Comparison of ENCODE assay signal across 8 cellular contexts in genomic region chr9:96317335-96317980, GRCh38. TPM values are rescaled to one million over a fixed set of nuclear protein-coding genes. Genes with fewer than 3 reads are reported as not detected.
DNase-seq lines count a peak whose midpoint lies in the region; ATAC-seq lines count a peak whose summit lies in the region.

No MANE protein-coding gene starts in this region.

- H3K27ac ChIP-seq in mesendoderm (ENCODE audit: low read depth, low read length) = no peak overlapping the region

- peaks cover 6% of the 10 kb centered on the region for H3K36me3 Mint-ChIP-seq in effector memory CD8-positive, alpha-beta T cell (ENCODE audit: insufficient read depth)

- H3K4me1 Mint-ChIP-seq in effector memory CD8-positive, alpha-beta T cell (ENCODE audit: low read depth in 2 of 2) = peaks cover 2 to 4% of the 10 kb centered on the region in 2 donors

- H3K9ac ChIP-seq in mesendoderm (ENCODE audit: low read length) = no peak overlapping the region

- no peak overlapping the region for H2BK5ac ChIP-seq in mesendoderm (ENCODE audit: low read length)

- H3K36me3 ChIP-seq in mesendoderm (ENCODE audit: control insufficient read depth, insufficient read depth, low read length) = no peaks in the 10 kb centered on the region

- no peak overlapping the region for H3K4ac ChIP-seq in mesendoderm (ENCODE audit: low read depth, low read length)

- H2BK15ac ChIP-seq in mesendoderm (replicated peaks; ENCODE audit: low read depth) = no peak overlapping the region

- no peak overlapping the region for H4K8ac ChIP-seq in mesendoderm (ENCODE audit: low read depth, low read length)

- H3K23ac ChIP-seq in mesendoderm (ENCODE audit: low read length) = no peak overlapping the region

- no peak overlapping the region for H3K56ac ChIP-seq in mesendoderm (ENCODE audit: low read length)

- H3K27me3 ChIP-seq in mesendoderm (ENCODE audit: insufficient read depth, low read length, poor library complexity) = no peaks in the 10 kb centered on the region

- H3K27ac Mint-ChIP-seq in effector memory CD8-positive, alpha-beta T cell = peak overlapping the region in 1 of 2 donors; percentile 29

- H2AK5ac ChIP-seq in mesendoderm (ENCODE audit: low read length) = no peak overlapping the region

- peak; percentile 56 for ATAC-seq in effector memory CD8-positive, alpha-beta T cell (replicated peaks)

- peaks cover 0 to 8% of the 10 kb centered on the region in 2 donors for H3K27me3 Mint-ChIP-seq in effector memory CD8-positive, alpha-beta T cell

- peaks cover 0 to 6% of the 10 kb centered on the region in 2 donors for H3K9me3 Mint-ChIP-seq in effector memory CD8-positive, alpha-beta T cell

- H4K5ac ChIP-seq in mesendoderm (ENCODE audit: low read length) = no peak overlapping the region

- no peak overlapping the region for H3K18ac ChIP-seq in mesendoderm (ENCODE audit: low read length)

- peak; percentile 60 for DNase-seq in SIG-M5 treated with dmso at 0.1 percent for 504 hours (lab: John Stamatoyannopoulos, UW; ENCODE audit: unreplicated experiment)
- no peak for DNase-seq in SIG-M5 (lab: John Stamatoyannopoulos, UW)
- DNase-seq in NCI-H146 treated with DMSO at 0.1 percent for 48 hours (lab: John Stamatoyannopoulos, UW; ENCODE audit: unreplicated experiment) = peak; percentile 5
- peak; percentile 16 for DNase-seq in activated CD4-positive, alpha-beta T cell treated with anti-CD3 and anti-CD28 coated beads, Interleukin-2, amount 50 U/mL, for 1 hour
- DNase-seq in effector memory CD8-positive, alpha-beta T cell = peak; percentile 29 to 48 (median 34)
- peak; percentile 72 for DNase-seq in mesendoderm
- peak; percentile 69 for DNase-seq in stimulated activated CD8-positive, alpha-beta memory T cell treated with anti-CD3 and anti-CD28 coated beads, Interleukin-4, amount 100 ng/mL, for 48 hours
- no peak for DNase-seq in amniotic stem cell (lab: John Stamatoyannopoulos, UW)

- H3K4me3 Mint-ChIP-seq in effector memory CD8-positive, alpha-beta T cell = no peak overlapping the region

- no CpG with 5 or more reads among the region's 9 CpGs for WGBS in mesendoderm (ENCODE audit: extremely low coverage, insufficient coverage, low lambda C conversion rate)

- H3K4me3 ChIP-seq in mesendoderm (ENCODE audit: low read length) = no peak overlapping the region

- no peak overlapping the region for H3K4me2 ChIP-seq in mesendoderm (ENCODE audit: low read length)

- no peaks in the 10 kb centered on the region for H3K4me1 ChIP-seq in mesendoderm (ENCODE audit: control insufficient read depth, low read depth, low read length)

- H3K79me1 ChIP-seq in mesendoderm (ENCODE audit: low read length) = no peaks in the 10 kb centered on the region

- H3K79me2 ChIP-seq in mesendoderm (ENCODE audit: control insufficient read depth, insufficient read depth, low read length) = no peaks in the 10 kb centered on the region

- H2BK120ac ChIP-seq in mesendoderm (ENCODE audit: low read depth, low read length) = no peak overlapping the region

RNA-seq across cellular contexts. Expression of gene HSD17B3, which starts 15.5 kb away (rescaled TPM):
- polyA plus RNA-seq in mesendoderm (2013, experiment 1 of 2) = not detected
- polyA plus RNA-seq in mesendoderm (2013, experiment 2 of 2) = not detected

Comparison
In these comparisons a context has a peak if more than half of its experiments do, and no peak if none do; other contexts are left out.
1. DNase-seq: peak in SIG-M5 treated with dmso at 0.1 percent for 504 hours (single experiment), NCI-H146 treated with DMSO at 0.1 percent for 48 hours (single experiment), activated CD4-positive, alpha-beta T cell treated with anti-CD3 and anti-CD28 coated beads, Interleukin-2, amount 50 U/mL, for 1 hour (single experiment), effector memory CD8-positive, alpha-beta T cell (3 of 3), mesendoderm (single experiment) and stimulated activated CD8-positive, alpha-beta memory T cell treated with anti-CD3 and anti-CD28 coated beads, Interleukin-4, amount 100 ng/mL, for 48 hours (single experiment); none in SIG-M5 (single experiment) and amniotic stem cell (single experiment).